8 cellular contexts compared by ENCODE assay signal in the genomic region with DNA sequence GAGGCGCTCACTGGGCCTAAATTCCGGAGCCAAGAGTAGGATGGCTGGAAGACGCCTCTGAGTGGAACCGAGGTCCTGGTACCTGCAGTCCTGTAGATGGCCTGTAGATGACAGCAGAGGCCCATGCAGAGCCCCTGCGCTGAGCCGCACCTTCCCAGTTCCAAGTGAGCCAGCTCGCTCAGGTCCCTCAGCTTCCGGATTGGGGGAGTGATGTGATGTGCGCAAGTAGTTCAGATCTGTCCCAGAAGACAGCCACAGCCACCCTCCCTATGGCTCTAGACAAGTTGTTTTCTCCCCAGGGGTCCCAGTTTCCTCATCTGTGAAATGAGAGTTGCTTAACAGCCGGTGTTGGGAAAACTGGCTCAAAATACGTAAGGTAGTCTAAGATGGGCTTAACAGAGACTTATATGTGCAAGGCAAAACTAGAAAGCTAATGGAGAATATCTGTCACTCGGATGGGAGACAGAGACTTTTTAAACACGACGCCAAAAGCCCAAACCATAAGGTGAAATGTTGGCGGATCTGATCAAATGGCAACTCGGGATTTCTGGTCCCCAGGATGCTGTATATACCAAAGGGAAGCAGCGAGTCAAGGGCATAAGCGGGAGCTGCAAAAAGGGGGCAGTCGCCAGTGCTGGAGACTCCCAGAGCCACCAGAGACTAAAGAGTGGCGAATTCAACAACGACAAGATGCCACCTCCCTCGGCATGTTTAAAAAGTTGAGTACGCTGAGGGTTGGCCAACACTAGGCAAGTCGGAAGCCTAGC. TPM values are rescaled to one million over a fixed set of nuclear protein-coding genes. Genes with fewer than 3 reads are reported as not detected.
DNase-seq lines count a peak whose midpoint lies in the region; ATAC-seq lines count a peak whose summit lies in the region.

No MANE protein-coding gene starts in this region.

- peak overlapping the region; percentile 99 for H3K4me3 Mint-ChIP-seq in dendritic cell treated with granulocyte-macrophage colony-stimulating factor and Interleukin-4, amounts not matched to agents 40 ng/mL and 50 ng/mL, for 4 days

- DNase-seq in A172 (ENCODE audit: low spot score) (peak; percentile 80), NCI-H748 (lab: John Stamatoyannopoulos, UW; ENCODE audit: unreplicated experiment) (peak; percentile 80), left lobe of liver (ENCODE audit: low spot score) (peak; percentile 84)
- peak; percentile 79 for DNase-seq in activated CD4-positive, alpha-beta T cell treated with anti-CD3 and anti-CD28 coated beads, Interleukin-2, amount 50 U/mL, for 1 hour
- peak; percentile 74 to 75 for DNase-seq in stimulated activated CD4-positive, alpha-beta T cell treated with anti-CD3 and anti-CD28 coated beads, Interleukin-1b, Interleukin-23, amount 100 ng/mL, for 4 hours (ENCODE audit: low read depth in 2 of 2)

- intact Hi-C loops in dendritic cell treated with granulocyte-macrophage colony-stimulating factor and Interleukin-4, amounts not matched to agents 40 ng/mL and 50 ng/mL, for 4 days (cut with micrococcal nuclease), result loop anchor here (1.0 to 5.0 kb wide), 3 partner anchors 36 to 771 kb away; a partner anchor contains a TSS

- H3K36me3 Mint-ChIP-seq in dendritic cell treated with granulocyte-macrophage colony-stimulating factor and Interleukin-4, amounts not matched to agents 40 ng/mL and 50 ng/mL, for 4 days (ENCODE audit: low read depth), result peaks cover 95% of the 10 kb centered on the region

- H3K9me3 Mint-ChIP-seq in dendritic cell treated with granulocyte-macrophage colony-stimulating factor and Interleukin-4, amounts not matched to agents 40 ng/mL and 50 ng/mL, for 4 days, result no peaks in the 10 kb centered on the region

- peaks cover 73% of the 10 kb centered on the region for H3K4me1 Mint-ChIP-seq in dendritic cell treated with granulocyte-macrophage colony-stimulating factor and Interleukin-4, amounts not matched to agents 40 ng/mL and 50 ng/mL, for 4 days (ENCODE audit: low read depth)

- ATAC-seq in GM18519 (IDR thresholded peaks at IDR 0.05; ENCODE audit: low FRiP score, unreplicated experiment), result peak; percentile 39
- peak; percentile 30 for ATAC-seq in HG03439 (IDR thresholded peaks at IDR 0.05; ENCODE audit: unreplicated experiment)
- peak; percentile 60 for ATAC-seq in left lobe of liver

- peak overlapping the region; percentile 98 for H3K27ac Mint-ChIP-seq in dendritic cell treated with granulocyte-macrophage colony-stimulating factor and Interleukin-4, amounts not matched to agents 40 ng/mL and 50 ng/mL, for 4 days

- H3K27me3 Mint-ChIP-seq in dendritic cell treated with granulocyte-macrophage colony-stimulating factor and Interleukin-4, amounts not matched to agents 40 ng/mL and 50 ng/mL, for 4 days, result no peaks in the 10 kb centered on the region

RNA-seq across cellular contexts. Expression of a gene that starts 0.8 kb away (rescaled TPM):
- total RNA-seq in A172 (2014; rRNA removed; shearing (Covaris generic)), result 78.1 and 84.0 TPM in 2 replicates
- 16.1 TPM for total RNA-seq in left lobe of liver

RNA-seq across cellular contexts. Expression of a gene that starts 4.6 kb away (rescaled TPM):
- total RNA-seq in A172 (2014; rRNA removed; shearing (Covaris generic)), result 1.1 and 2.3 TPM in 2 replicates
- 8.5 TPM for total RNA-seq in left lobe of liver

RNA-seq across cellular contexts. Expression of a gene that starts 46.9 kb away (rescaled TPM):
- 15.3 and 18.1 TPM in 2 replicates for total RNA-seq in A172 (2014; rRNA removed; shearing (Covaris generic))
- total RNA-seq in left lobe of liver, result 16.8 TPM

RNA-seq across cellular contexts. Expression of a gene that starts 48.6 kb away (rescaled TPM):
- 0.43 TPM in 1 of 2 replicates, not detected in the other for total RNA-seq in A172 (2014; rRNA removed; shearing (Covaris generic))
- 3.0 TPM for total RNA-seq in left lobe of liver

RNA-seq across cellular contexts. Expression of a gene that starts 58.5 kb away (rescaled TPM):
- total RNA-seq in A172 (2014; rRNA removed; shearing (Covaris generic)), result 1.4 TPM in 2 replicates
- total RNA-seq in left lobe of liver, result not detected

Comparison
In these comparisons a context has a peak if more than half of its experiments do, and no peak if none do; other contexts are left out.
1. Peak in every context shown above with its lines: DNase-seq and ATAC-seq.